In genomic region chr20:46133886-46134654, GRCh38 we compare ENCODE assay signal across 1 cellular context.
TF ChIP-seq lines count a peak whose summit lies in the region.

No MANE protein-coding gene starts in this region.

TF ChIP-seq in H1, 55 proteins besides CTCF, POLR2A, EP300 and RAD21:
- TF ChIP-seq RBBP5 (IDR thresholded peaks at IDR 0.05; ENCODE audit: borderline replicate concordance, low read depth, low read length) (no peak), MAFK (IDR thresholded peaks at IDR 0.05; ENCODE audit: low read depth, low read length) (no peak), TAF1 (IDR thresholded peaks at IDR 0.05; ENCODE audit: low read depth, low read length) (no peak), TBP (IDR thresholded peaks at IDR 0.05; ENCODE audit: low read depth, low read length) (no peak), EZH2 (IDR thresholded peaks at IDR 0.05; ENCODE audit: low read depth, low read length, severe bottlenecking) (no peak), ASH2L (IDR thresholded peaks at IDR 0.05; ENCODE audit: low read length) (no peak), POLR2AphosphoS5 (IDR thresholded peaks at IDR 0.05; ENCODE audit: low read depth, low read length) (no peak)
